Comparison of ENCODE assay signal across 1 cellular context in genomic region chr5:10335711-10336470, GRCh38.
TF ChIP-seq lines count a peak whose summit lies in the region.

No MANE protein-coding gene starts in this region.

TF ChIP-seq in liver, 16 proteins besides CTCF, POLR2A, EP300 and RAD21 (continued from another document):
- TF ChIP-seq, protein P1, sequence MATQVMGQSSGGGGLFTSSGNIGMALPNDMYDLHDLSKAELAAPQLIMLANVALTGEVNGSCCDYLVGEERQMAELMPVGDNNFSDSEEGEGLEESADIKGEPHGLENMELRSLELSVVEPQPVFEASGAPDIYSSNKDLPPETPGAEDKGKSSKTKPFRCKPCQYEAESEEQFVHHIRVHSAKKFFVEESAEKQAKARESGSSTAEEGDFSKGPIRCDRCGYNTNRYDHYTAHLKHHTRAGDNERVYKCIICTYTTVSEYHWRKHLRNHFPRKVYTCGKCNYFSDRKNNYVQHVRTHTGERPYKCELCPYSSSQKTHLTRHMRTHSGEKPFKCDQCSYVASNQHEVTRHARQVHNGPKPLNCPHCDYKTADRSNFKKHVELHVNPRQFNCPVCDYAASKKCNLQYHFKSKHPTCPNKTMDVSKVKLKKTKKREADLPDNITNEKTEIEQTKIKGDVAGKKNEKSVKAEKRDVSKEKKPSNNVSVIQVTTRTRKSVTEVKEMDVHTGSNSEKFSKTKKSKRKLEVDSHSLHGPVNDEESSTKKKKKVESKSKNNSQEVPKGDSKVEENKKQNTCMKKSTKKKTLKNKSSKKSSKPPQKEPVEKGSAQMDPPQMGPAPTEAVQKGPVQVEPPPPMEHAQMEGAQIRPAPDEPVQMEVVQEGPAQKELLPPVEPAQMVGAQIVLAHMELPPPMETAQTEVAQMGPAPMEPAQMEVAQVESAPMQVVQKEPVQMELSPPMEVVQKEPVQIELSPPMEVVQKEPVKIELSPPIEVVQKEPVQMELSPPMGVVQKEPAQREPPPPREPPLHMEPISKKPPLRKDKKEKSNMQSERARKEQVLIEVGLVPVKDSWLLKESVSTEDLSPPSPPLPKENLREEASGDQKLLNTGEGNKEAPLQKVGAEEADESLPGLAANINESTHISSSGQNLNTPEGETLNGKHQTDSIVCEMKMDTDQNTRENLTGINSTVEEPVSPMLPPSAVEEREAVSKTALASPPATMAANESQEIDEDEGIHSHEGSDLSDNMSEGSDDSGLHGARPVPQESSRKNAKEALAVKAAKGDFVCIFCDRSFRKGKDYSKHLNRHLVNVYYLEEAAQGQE (IDR thresholded peaks at IDR 0.05), result peak; percentile 62
- TF ChIP-seq TAF1 (conservative IDR thresholded peaks at IDR 0.05) (no peak), NR2F2 (IDR thresholded peaks at IDR 0.05) (no peak)
